Comparison of ENCODE assay signal across 1 cellular context in the genomic region with DNA sequence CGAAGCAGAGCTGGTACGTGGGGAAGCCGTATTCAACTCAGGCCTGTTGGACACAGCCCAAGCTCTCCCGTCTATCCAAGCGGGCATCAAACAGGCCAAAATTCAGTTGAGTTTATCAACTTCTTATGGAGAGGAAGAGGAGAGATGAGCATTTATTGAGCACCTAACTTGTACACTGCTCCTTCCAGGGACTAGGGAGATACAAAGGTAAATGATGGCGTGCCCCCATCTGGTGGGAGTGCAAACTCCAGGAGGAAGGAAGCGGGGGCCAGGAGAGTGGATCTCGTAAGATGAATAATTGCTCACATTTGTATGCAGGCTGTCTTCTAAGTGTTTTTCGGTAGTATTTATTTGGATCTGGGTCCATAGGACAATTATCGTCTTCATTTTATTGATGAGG.
TF ChIP-seq lines count a peak whose summit lies in the region.

No MANE protein-coding gene starts in this region.

TF ChIP-seq in SK-N-SH, 30 proteins besides CTCF, POLR2A, EP300 and RAD21 (continued from another document):
- TF ChIP-seq, protein P1, sequence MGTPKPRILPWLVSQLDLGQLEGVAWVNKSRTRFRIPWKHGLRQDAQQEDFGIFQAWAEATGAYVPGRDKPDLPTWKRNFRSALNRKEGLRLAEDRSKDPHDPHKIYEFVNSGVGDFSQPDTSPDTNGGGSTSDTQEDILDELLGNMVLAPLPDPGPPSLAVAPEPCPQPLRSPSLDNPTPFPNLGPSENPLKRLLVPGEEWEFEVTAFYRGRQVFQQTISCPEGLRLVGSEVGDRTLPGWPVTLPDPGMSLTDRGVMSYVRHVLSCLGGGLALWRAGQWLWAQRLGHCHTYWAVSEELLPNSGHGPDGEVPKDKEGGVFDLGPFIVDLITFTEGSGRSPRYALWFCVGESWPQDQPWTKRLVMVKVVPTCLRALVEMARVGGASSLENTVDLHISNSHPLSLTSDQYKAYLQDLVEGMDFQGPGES (IDR thresholded peaks at IDR 0.05; ENCODE audit: low read depth, low read length) = no peak
- no peak for TF ChIP-seq GATA2 (CRISPR knock-in tag; IDR thresholded peaks at IDR 0.05)
- TF ChIP-seq ZBTB33 (IDR thresholded peaks at IDR 0.05; ENCODE audit: borderline replicate concordance, low read depth) = no peak
- TF ChIP-seq REST (IDR thresholded peaks at IDR 0.05; ENCODE audit: low read depth, low read length) = no peak
- no peak for TF ChIP-seq FOXJ3 (CRISPR knock-in tag; IDR thresholded peaks at IDR 0.05)
- no peak for TF ChIP-seq GABPA (IDR thresholded peaks at IDR 0.05; ENCODE audit: low read depth)
- TF ChIP-seq TEAD4 (IDR thresholded peaks at IDR 0.05; ENCODE audit: borderline replicate concordance, insufficient read depth) = no peak
- no peak for TF ChIP-seq RCOR1 (IDR thresholded peaks at IDR 0.05; ENCODE audit: low read length)
- TF ChIP-seq NFIC (IDR thresholded peaks at IDR 0.05; ENCODE audit: borderline replicate concordance) = no peak
- TF ChIP-seq, protein P2, sequence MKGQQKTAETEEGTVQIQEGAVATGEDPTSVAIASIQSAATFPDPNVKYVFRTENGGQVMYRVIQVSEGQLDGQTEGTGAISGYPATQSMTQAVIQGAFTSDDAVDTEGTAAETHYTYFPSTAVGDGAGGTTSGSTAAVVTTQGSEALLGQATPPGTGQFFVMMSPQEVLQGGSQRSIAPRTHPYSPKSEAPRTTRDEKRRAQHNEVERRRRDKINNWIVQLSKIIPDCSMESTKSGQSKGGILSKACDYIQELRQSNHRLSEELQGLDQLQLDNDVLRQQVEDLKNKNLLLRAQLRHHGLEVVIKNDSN (IDR thresholded peaks at IDR 0.05; ENCODE audit: borderline replicate concordance, low read depth) = no peak
- no peak for TF ChIP-seq ELF1 (IDR thresholded peaks at IDR 0.05)
- no peak for TF ChIP-seq MXI1 (IDR thresholded peaks at IDR 0.05; ENCODE audit: low read depth, low read length)
- no peak for TF ChIP-seq RXRA (IDR thresholded peaks at IDR 0.05; ENCODE audit: borderline replicate concordance, low read depth)
- no peak for TF ChIP-seq JUND (IDR thresholded peaks at IDR 0.05)
- TF ChIP-seq, protein P3, sequence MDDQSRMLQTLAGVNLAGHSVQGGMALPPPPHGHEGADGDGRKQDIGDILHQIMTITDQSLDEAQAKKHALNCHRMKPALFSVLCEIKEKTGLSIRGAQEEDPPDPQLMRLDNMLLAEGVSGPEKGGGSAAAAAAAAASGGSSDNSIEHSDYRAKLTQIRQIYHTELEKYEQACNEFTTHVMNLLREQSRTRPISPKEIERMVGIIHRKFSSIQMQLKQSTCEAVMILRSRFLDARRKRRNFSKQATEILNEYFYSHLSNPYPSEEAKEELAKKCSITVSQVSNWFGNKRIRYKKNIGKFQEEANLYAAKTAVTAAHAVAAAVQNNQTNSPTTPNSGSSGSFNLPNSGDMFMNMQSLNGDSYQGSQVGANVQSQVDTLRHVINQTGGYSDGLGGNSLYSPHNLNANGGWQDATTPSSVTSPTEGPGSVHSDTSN (IDR thresholded peaks at IDR 0.05) = no peak
